1 cellular context compared by ENCODE assay signal in genomic region chr1:148158594-148158993, GRCh38.
TF ChIP-seq lines count a peak whose summit lies in the region.

No MANE protein-coding gene starts in this region.

TF ChIP-seq in endothelial cell of umbilical vein, 7 proteins besides CTCF, POLR2A, EP300 and RAD21:
- TF ChIP-seq JUN (IDR thresholded peaks at IDR 0.05; ENCODE audit: borderline replicate concordance, insufficient read depth, insufficient read length, low read depth) (no peak), MAX (IDR thresholded peaks at IDR 0.05; ENCODE audit: insufficient read depth, insufficient read length) (no peak), EZH2 (IDR thresholded peaks at IDR 0.05; ENCODE audit: borderline replicate concordance, low read depth, low read length, severe bottlenecking) (peak; percentile 10), FOS (IDR thresholded peaks at IDR 0.05; ENCODE audit: borderline replicate concordance, insufficient read depth, low read length) (no peak)
